Comparison of ENCODE assay signal across 8 cellular contexts in the genomic region with DNA sequence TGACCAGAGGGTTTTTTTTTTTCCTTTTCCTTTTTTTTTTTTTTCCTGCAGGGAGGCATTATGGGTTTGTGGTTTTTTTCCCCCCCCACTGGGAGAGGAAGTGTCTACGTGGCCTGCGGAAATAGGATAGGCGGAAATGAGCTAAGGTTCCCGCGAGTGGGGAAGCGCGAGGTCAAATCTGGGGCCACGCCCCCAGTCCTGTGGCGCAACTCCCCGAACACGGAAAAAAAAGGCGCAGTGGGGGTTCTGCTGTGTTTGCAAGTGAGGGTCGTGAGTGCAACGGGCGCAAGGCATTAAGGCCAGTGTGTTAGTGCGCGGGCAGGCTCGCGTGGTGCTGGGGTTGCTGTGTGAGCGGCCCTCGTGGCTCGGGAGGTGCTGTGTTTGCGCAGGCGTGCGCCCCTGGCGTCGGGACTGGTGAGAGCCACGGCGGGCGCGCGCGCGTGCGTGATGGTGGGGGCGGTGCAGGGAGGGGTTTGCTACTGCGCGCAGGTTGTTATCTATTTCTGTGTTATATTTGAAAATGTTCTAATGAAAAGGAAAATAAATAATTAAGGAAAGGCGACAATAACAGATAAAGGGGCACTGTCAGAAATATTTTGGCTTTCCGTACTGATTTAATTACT. TPM values are rescaled to one million over a fixed set of nuclear protein-coding genes. Genes with fewer than 3 reads are reported as not detected.
DNase-seq lines count a peak whose midpoint lies in the region; ATAC-seq and TF ChIP-seq lines count a peak whose summit lies in the region.

No MANE protein-coding gene starts in this region.

- peaks cover 0 to 17% of the 10 kb centered on the region in 2 donors for H3K36me3 ChIP-seq in adrenal gland (replicated peaks in 1 of 2)
- H3K36me3 ChIP-seq in aorta (ENCODE audit: control insufficient read depth in 1 of 2, insufficient read depth in 2 of 2, low read length in 1 of 2): peaks cover 0 to 2% of the 10 kb centered on the region in 2 donors

- peak; percentile 94 for ATAC-seq in aorta (ENCODE audit: low FRiP score)

- POLR2A ChIA-PET in HEK293T (lab: Yijun Ruan, JAX): interaction anchor here (0.6 to 3.1 kb wide), 14 partner anchors 18 to 149 kb away, joined by 3 to 39 read pairs (median 4); partner anchors contain the start of genes RAB9B and TCEAL1

- H3K4me1 ChIP-seq in adrenal gland (replicated peaks in 1 of 2): peaks cover 0 to 10% of the 10 kb centered on the region in 2 donors
- no peaks in the 10 kb centered on the region for H3K4me1 ChIP-seq in aorta (ENCODE audit: control insufficient read depth in 1 of 2, insufficient read depth in 2 of 2, low read length in 2 of 2)

- H3K9me3 ChIP-seq in adrenal gland (replicated peaks in 1 of 3): no peaks in the 10 kb centered on the region
- no peaks in the 10 kb centered on the region for H3K9me3 ChIP-seq in aorta (ENCODE audit: control insufficient read depth, low read length)

- intact Hi-C loops in adrenal gland (cut with DNase I) (no loop called here), aorta (cut with DNase I) (loop anchor here (2.0 to 5.0 kb wide), 3 partner anchors 130 to 156 kb away; no protein-coding TSS in a partner anchor)

- H3K27me3 ChIP-seq in adrenal gland (no peaks in the 10 kb centered on the region), aorta (ENCODE audit: control insufficient read depth in 1 of 2, insufficient read depth in 2 of 2, low read length in 1 of 2) (no peaks in the 10 kb centered on the region)

- peak; percentile 73 for DNase-seq in HEK293T (ENCODE audit: extremely low spot score)
- DNase-seq in NCI-H1048 (lab: John Stamatoyannopoulos, UW): peak; percentile 8
- peak; percentile 21 to 56 for DNase-seq in SW 1271 (lab: John Stamatoyannopoulos, UW)
- DNase-seq in adrenal gland: peak; percentile 87 to 94 (median 88)
- peak; percentile 33 to 96 (median 73) for DNase-seq in hypothalamus (lab: John Stamatoyannopoulos, UW)
- peak; percentile 31 for DNase-seq in retinal pigment epithelial cell (ENCODE audit: low read depth)
- DNase-seq in aorta: peak; percentile 93 to 96

- CTCF ChIA-PET in HEK293T (lab: Yijun Ruan, JAX): interaction anchor here (0.6 to 1.0 kb wide), 3 partner anchors 41 to 176 kb away, joined by 3 to 10 read pairs (median 3); no protein-coding TSS in a partner anchor

- H3K4me3 ChIP-seq in adrenal gland (peak overlapping the region in 2 of 4 donors; percentile 35 to 69), retinal pigment epithelial cell (ENCODE audit: low read length) (peak overlapping the region; percentile 74), aorta (ENCODE audit: low read length in 2 of 2) (peak overlapping the region; percentile 49 to 90)

- peak overlapping the region; percentile 89 to 99 (median 96) for H3K27ac ChIP-seq in adrenal gland
- peak overlapping the region in 1 of 2 donors; percentile 99 for H3K27ac ChIP-seq in aorta (ENCODE audit: low read depth in 1 of 2, low read length in 2 of 2)

- 0 to 31% (median 9%) methylated on average over 26 to 40 of the region's 40 CpGs for WGBS in adrenal gland, 4 donors
- WGBS in aorta, 2 donors: 1 to 24% methylated on average over 40 of the region's 40 CpGs

- peak; percentile 44; the same call in 2 of the 3 replicates for TF ChIP-seq CTCF in GM12872 (IDR thresholded peaks at IDR 0.05; ENCODE audit: insufficient read depth, low read depth, low read length)
- TF ChIP-seq CTCF in adrenal gland (IDR thresholded peaks at IDR 0.05): peak; percentile 9 to 72 (median 52)
- TF ChIP-seq CTCF in retinal pigment epithelial cell (conservative IDR thresholded peaks at IDR 0.05; ENCODE audit: low read depth, low read length): peak; percentile 33

- TF ChIP-seq POLR2A in adrenal gland (IDR thresholded peaks at IDR 0.05): peak; percentile 28 to 51

TF ChIP-seq in HEK293T, 16 proteins besides CTCF, POLR2A, EP300 and RAD21:
- TF ChIP-seq PKNOX1 (IDR thresholded peaks at IDR 0.05) (no peak), SP1 (IDR thresholded peaks at IDR 0.05) (no peak), NFRKB (IDR thresholded peaks at IDR 0.05) (no peak), LEF1 (IDR thresholded peaks at IDR 0.05; ENCODE audit: borderline replicate concordance) (no peak), SUZ12 (IDR thresholded peaks at IDR 0.05) (no peak), CTBP1 (IDR thresholded peaks at IDR 0.05; ENCODE audit: borderline replicate concordance) (no peak; the same call in 1 of the 2 replicates), ZNF384 (IDR thresholded peaks at IDR 0.05) (peak; percentile 100), ARNT (IDR thresholded peaks at IDR 0.05) (no peak), FOXK2 (IDR thresholded peaks at IDR 0.05) (no peak), TARDBP (IDR thresholded peaks at IDR 0.05) (peak; percentile 99), L3MBTL2 (conservative IDR thresholded peaks at IDR 0.05) (peak; percentile 95), FOXM1 (IDR thresholded peaks at IDR 0.05; ENCODE audit: borderline replicate concordance) (no peak; the same call in 1 of the 2 replicates), FOXA1 (IDR thresholded peaks at IDR 0.05) (no peak), BHLHE40 (IDR thresholded peaks at IDR 0.05; ENCODE audit: borderline replicate concordance) (no peak), ELF4 (IDR thresholded peaks at IDR 0.05) (peak; percentile 73), HDGF (IDR thresholded peaks at IDR 0.05; ENCODE audit: borderline replicate concordance) (no peak)

RNA-seq across cellular contexts. Expression of gene MORF4L2, which starts 0.7 kb away (rescaled TPM):
- total RNA-seq in adrenal gland (100 to 1,000 TPM; 225 to 625 (median 366) TPM), aorta (100 to 1,000 TPM; 214 to 399 TPM)
- polyA plus RNA-seq in adrenal gland (100 to 1,000 TPM; 235 to 767 (median 243) TPM), aorta (100 to 1,000 TPM; 651 to 791 TPM)

RNA-seq across cellular contexts. Expression of gene TMEM31, which starts 23.5 kb away (rescaled TPM):
- total RNA-seq in adrenal gland: under 1 TPM in 2 of 8 donors, not detected in 6; 0.34 to 0.55 TPM
- polyA plus RNA-seq in adrenal gland: under 1 TPM; 0.34 to 0.48 (median 0.46) TPM
- not detected for total RNA-seq in aorta
- polyA plus RNA-seq in aorta: not detected

RNA-seq across cellular contexts. Expression of gene TCEAL1, which starts 58.4 kb away (rescaled TPM):
- total RNA-seq in adrenal gland (100 to 1,000 TPM in 2 of 8 donors, 10 to 100 TPM in 6; 51.0 to 240 (median 76.7) TPM), aorta (10 to 100 TPM; 37.0 to 73.9 TPM)
- polyA plus RNA-seq in adrenal gland (10 to 100 TPM; 40.2 to 81.4 (median 64.6) TPM), aorta (100 to 1,000 TPM; 219 to 258 TPM)

Comparison
In these comparisons a context has a peak if more than half of its experiments do, and no peak if none do; other contexts are left out.
1. DNase-seq: peak in every context shown above with its lines; median percentile 94 in aorta; 88 in adrenal gland; 73 in HEK293T; 73 in hypothalamus; 38 in SW 1271; 31 in retinal pigment epithelial cell; 8 in NCI-H1048.
2. intact Hi-C loops: an anchor here in aorta (2.0 to 5.0 kb wide); none called in adrenal gland.